8 cellular contexts compared by ENCODE assay signal in the genomic region with DNA sequence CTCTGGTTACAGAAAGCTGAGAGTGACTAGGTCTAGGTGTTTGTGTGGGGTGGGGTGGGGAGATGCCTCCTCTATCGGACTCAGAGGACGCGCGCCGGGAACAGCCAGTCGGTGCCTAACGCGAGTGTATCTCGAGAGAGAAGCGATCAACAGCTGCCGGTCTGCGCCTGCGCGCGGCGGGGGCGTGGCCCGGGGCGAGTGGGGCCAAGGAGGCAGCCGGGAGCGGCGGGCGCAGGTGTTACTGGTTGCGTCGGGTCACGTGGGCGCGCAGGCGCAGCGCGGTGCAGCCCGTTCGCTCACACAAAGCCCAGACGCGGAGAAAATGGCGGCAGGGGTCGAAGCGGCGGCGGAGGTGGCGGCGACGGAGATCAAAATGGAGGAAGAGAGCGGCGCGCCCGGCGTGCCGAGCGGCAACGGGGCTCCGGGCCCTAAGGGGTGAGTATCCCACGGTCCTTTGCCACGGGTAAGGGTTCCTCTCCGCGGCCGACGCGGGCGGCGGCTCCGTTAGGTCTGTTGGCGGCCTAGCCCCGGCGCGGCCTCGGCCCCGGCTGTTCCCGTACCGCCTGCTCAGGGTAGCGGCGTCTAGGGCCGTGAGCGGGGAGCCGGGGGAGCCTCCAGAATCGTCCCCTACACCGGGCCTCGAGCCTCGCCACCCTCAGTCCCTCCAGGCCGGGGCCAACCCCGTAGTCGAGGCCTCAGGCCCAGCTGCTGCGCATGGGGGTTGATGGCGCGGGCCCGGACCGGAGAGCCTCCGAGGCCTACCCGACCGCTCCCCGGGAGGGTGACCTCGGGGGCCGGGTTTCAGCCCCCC. TPM values are rescaled to one million over a fixed set of nuclear protein-coding genes. Genes with fewer than 3 reads are reported as not detected.
DNase-seq lines count a peak whose midpoint lies in the region; ATAC-seq and TF ChIP-seq lines count a peak whose summit lies in the region.

Gene HNRNPM (plus strand): TSS at position 299 of the 811 bp plus-strand sequence. CDS start 24 bp downstream, at position 323.

- H3K36me3 ChIP-seq in PC-3 (ENCODE audit: low read depth, low read length), result peaks cover 21% of the 10 kb centered on the region

- BruUV-seq in PC-3 (replicated peaks; lab: Mats Ljungman, UMichigan), result no TSS peak

- POLR2A ChIA-PET in PC-3 (lab: Charles Lee; ENCODE audit: unreplicated experiment), result interaction anchor here (0.5 to 1.0 kb wide), 6 partner anchors 10 to 1553 kb away, joined by 3 to 10 read pairs (median 4); partner anchors contain the start of genes MARCHF2 and ZNF414

- peaks cover 30% of the 10 kb centered on the region for H3K4me1 ChIP-seq in PC-3 (ENCODE audit: insufficient read depth, low read length)

- peak within 1 kb of the TSS; percentile 97 for H3K4me2 ChIP-seq in PC-3 (ENCODE audit: low read length)

- H3K27ac ChIP-seq in PC-3 (ENCODE audit: low read length), result peak within 1 kb of the TSS; percentile 63

- DNase-seq in DMS114 treated with DMSO at 0.1 percent for 48 hours (lab: John Stamatoyannopoulos, UW; ENCODE audit: unreplicated experiment) (peak; percentile 89), PC-3 (peak; percentile 100), epithelial cell of proximal tubule (ENCODE audit: low read depth) (peak; percentile 42), mucosa of gallbladder (ENCODE audit: low spot score) (peak; percentile 100)
- DNase-seq in activated T-cell treated with anti-CD3 and anti-CD28 coated beads, Interleukin-2, amount 50 U/mL, for 1 hour, result peak; percentile 100
- DNase-seq in stimulated activated CD8-positive, alpha-beta memory T cell treated with anti-CD3 and anti-CD28 coated beads, Interleukin-4, amount 100 ng/mL, for 4 hours (ENCODE audit: low read depth in 2 of 2, low spot score in 1 of 2), result peak; percentile 100

- CTCF ChIA-PET in PC-3 (lab: Charles Lee), result interaction anchor here (0.5 to 1.2 kb wide), 3 partner anchors 21 to 37 kb away, joined by 3 to 6 read pairs (median 3); partner anchors contain the start of gene MARCHF2

- H3K27me3 ChIP-seq in PC-3 (ENCODE audit: low read length), result no peaks in the 10 kb centered on the region

- H3K9ac ChIP-seq in PC-3 (ENCODE audit: low read length), result peak within 1 kb of the TSS; percentile 99

- TF ChIP-seq RAD21 in Ishikawa (IDR thresholded peaks at IDR 0.05; ENCODE audit: low read depth), result no peak

- no peak for TF ChIP-seq EP300 in Ishikawa (IDR thresholded peaks at IDR 0.05; ENCODE audit: borderline replicate concordance)

- no peaks in the 10 kb centered on the region for H3K9me2 ChIP-seq in PC-3 (replicated peaks; ENCODE audit: low read length)

- intact Hi-C loops in PC-3 (cut with micrococcal nuclease), result no loop called here

- H3K9me3 ChIP-seq in PC-3 (ENCODE audit: low read length), result no peaks in the 10 kb centered on the region

- H3K4me3 ChIP-seq in PC-3 (ENCODE audit: low read length) (peak within 1 kb of the TSS; percentile 88), epithelial cell of proximal tubule (ENCODE audit: low read depth, low read length) (peak within 1 kb of the TSS; percentile 93)

- H3K79me2 ChIP-seq in PC-3 (ENCODE audit: low read length), result peaks cover 51% of the 10 kb centered on the region

- peak within 1 kb of the TSS; percentile 80 for H2AFZ ChIP-seq in PC-3 (ENCODE audit: low read length)

- H3F3A ChIP-seq in PC-3 (ENCODE audit: low read length, unreplicated experiment), result no peaks in the 10 kb centered on the region

- H4K20me1 ChIP-seq in PC-3 (ENCODE audit: low read length), result peaks cover 39% of the 10 kb centered on the region

- ATAC-seq in GM21576 (IDR thresholded peaks at IDR 0.05; ENCODE audit: unreplicated experiment) (peak; percentile 64), PC-3 (peak; percentile 88)

- TF ChIP-seq CTCF in PC-3 (conservative IDR thresholded peaks at IDR 0.05; ENCODE audit: low read depth, low read length) (no peak), epithelial cell of proximal tubule (conservative IDR thresholded peaks at IDR 0.05; ENCODE audit: low read depth, low read length) (no peak)

TF ChIP-seq in Ishikawa, 13 proteins besides CTCF, POLR2A, EP300 and RAD21:
- TF ChIP-seq CREB1 (IDR thresholded peaks at IDR 0.05; ENCODE audit: low read depth), result no peak
- TF ChIP-seq ZBTB7A (IDR thresholded peaks at IDR 0.05; ENCODE audit: low read depth), result no peak; the same call in 1 of the 2 replicates
- peak; percentile 98 for TF ChIP-seq TAF1 (IDR thresholded peaks at IDR 0.05; ENCODE audit: low read depth)
- peak; percentile 76 for TF ChIP-seq MAX (IDR thresholded peaks at IDR 0.05)
- peak; percentile 98 for TF ChIP-seq YY1 (IDR thresholded peaks at IDR 0.05; ENCODE audit: low read depth)
- TF ChIP-seq FOXM1 (IDR thresholded peaks at IDR 0.05; ENCODE audit: borderline replicate concordance, low read depth), result no peak
- TF ChIP-seq EGR1 (IDR thresholded peaks at IDR 0.05), result peak; percentile 45; the same call in 1 of the 2 replicates
- TF ChIP-seq TCF12 (IDR thresholded peaks at IDR 0.05; ENCODE audit: low read depth), result peak; percentile 35; the same call in 1 of the 2 replicates
- no peak for TF ChIP-seq CEBPB (IDR thresholded peaks at IDR 0.05)
- TF ChIP-seq, protein P1, sequence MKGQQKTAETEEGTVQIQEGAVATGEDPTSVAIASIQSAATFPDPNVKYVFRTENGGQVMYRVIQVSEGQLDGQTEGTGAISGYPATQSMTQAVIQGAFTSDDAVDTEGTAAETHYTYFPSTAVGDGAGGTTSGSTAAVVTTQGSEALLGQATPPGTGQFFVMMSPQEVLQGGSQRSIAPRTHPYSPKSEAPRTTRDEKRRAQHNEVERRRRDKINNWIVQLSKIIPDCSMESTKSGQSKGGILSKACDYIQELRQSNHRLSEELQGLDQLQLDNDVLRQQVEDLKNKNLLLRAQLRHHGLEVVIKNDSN (IDR thresholded peaks at IDR 0.05), result peak; percentile 97
- no peak for TF ChIP-seq NFIC (IDR thresholded peaks at IDR 0.05)
- TF ChIP-seq, protein P2, sequence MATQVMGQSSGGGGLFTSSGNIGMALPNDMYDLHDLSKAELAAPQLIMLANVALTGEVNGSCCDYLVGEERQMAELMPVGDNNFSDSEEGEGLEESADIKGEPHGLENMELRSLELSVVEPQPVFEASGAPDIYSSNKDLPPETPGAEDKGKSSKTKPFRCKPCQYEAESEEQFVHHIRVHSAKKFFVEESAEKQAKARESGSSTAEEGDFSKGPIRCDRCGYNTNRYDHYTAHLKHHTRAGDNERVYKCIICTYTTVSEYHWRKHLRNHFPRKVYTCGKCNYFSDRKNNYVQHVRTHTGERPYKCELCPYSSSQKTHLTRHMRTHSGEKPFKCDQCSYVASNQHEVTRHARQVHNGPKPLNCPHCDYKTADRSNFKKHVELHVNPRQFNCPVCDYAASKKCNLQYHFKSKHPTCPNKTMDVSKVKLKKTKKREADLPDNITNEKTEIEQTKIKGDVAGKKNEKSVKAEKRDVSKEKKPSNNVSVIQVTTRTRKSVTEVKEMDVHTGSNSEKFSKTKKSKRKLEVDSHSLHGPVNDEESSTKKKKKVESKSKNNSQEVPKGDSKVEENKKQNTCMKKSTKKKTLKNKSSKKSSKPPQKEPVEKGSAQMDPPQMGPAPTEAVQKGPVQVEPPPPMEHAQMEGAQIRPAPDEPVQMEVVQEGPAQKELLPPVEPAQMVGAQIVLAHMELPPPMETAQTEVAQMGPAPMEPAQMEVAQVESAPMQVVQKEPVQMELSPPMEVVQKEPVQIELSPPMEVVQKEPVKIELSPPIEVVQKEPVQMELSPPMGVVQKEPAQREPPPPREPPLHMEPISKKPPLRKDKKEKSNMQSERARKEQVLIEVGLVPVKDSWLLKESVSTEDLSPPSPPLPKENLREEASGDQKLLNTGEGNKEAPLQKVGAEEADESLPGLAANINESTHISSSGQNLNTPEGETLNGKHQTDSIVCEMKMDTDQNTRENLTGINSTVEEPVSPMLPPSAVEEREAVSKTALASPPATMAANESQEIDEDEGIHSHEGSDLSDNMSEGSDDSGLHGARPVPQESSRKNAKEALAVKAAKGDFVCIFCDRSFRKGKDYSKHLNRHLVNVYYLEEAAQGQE (IDR thresholded peaks at IDR 0.05; ENCODE audit: low read depth), result 0 out of 2 replicates have a peak, but pooled peaks have one; percentile 13
- TF ChIP-seq TEAD4 (IDR thresholded peaks at IDR 0.05), result peak; percentile 47; the same call in 1 of the 2 replicates

RNA-seq across cellular contexts. Expression of gene HNRNPM, which starts in this region (rescaled TPM):
- 165 and 287 TPM in 2 replicates for total RNA-seq in PC-3 (2014; rRNA removed)
- 134 and 169 TPM in 2 replicates for total RNA-seq in epithelial cell of proximal tubule
- total RNA-seq in mucosa of gallbladder, result 152 TPM

Comparison
In these comparisons a context has a peak if more than half of its experiments do, and no peak if none do; other contexts are left out.
1. Peak in every context shown above with its lines: DNase-seq, ATAC-seq, H3K4me3 ChIP-seq and H3K27ac ChIP-seq.
2. DNase-seq: peak in every context shown above with its lines; median percentile 100 in PC-3; 100 in activated T-cell treated with anti-CD3 and anti-CD28 coated beads, Interleukin-2, amount 50 U/mL, for 1 hour; 100 in mucosa of gallbladder; 100 in stimulated activated CD8-positive, alpha-beta memory T cell treated with anti-CD3 and anti-CD28 coated beads, Interleukin-4, amount 100 ng/mL, for 4 hours; 89 in DMS114 treated with DMSO at 0.1 percent for 48 hours; 42 in epithelial cell of proximal tubule.